ENCODE assay signal across 2 cellular contexts in genomic region chr14:65639216-65639615, GRCh38.
TF ChIP-seq lines count a peak whose summit lies in the region.

No MANE protein-coding gene starts in this region.

TF ChIP-seq in IMR-90, 13 proteins besides CTCF, POLR2A, EP300 and RAD21:
- TF ChIP-seq NFE2L2 (IDR thresholded peaks at IDR 0.05; ENCODE audit: low read depth, low read length) (no peak), CEBPB (IDR thresholded peaks at IDR 0.05; ENCODE audit: low read depth, low read length) (no peak), RFX5 (IDR thresholded peaks at IDR 0.05; ENCODE audit: low read depth, low read length) (no peak), MXI1 (IDR thresholded peaks at IDR 0.05; ENCODE audit: borderline replicate concordance, low read depth, low read length) (no peak), FOS (IDR thresholded peaks at IDR 0.05; ENCODE audit: low read depth, low read length) (no peak), RCOR1 (IDR thresholded peaks at IDR 0.05; ENCODE audit: insufficient replicate concordance, low read length) (no peak), BHLHE40 (IDR thresholded peaks at IDR 0.05; ENCODE audit: low read depth, low read length) (no peak), USF2 (IDR thresholded peaks at IDR 0.05; ENCODE audit: low read depth, low read length) (no peak), CHD1 (IDR thresholded peaks at IDR 0.05; ENCODE audit: low read depth, low read length) (no peak), MAFK (IDR thresholded peaks at IDR 0.05; ENCODE audit: low read depth, low read length) (no peak), MAZ (IDR thresholded peaks at IDR 0.05; ENCODE audit: borderline replicate concordance, low read depth, low read length) (no peak), SMC3 (IDR thresholded peaks at IDR 0.05; ENCODE audit: low read depth, low read length) (no peak)
- TF ChIP-seq, protein P1, sequence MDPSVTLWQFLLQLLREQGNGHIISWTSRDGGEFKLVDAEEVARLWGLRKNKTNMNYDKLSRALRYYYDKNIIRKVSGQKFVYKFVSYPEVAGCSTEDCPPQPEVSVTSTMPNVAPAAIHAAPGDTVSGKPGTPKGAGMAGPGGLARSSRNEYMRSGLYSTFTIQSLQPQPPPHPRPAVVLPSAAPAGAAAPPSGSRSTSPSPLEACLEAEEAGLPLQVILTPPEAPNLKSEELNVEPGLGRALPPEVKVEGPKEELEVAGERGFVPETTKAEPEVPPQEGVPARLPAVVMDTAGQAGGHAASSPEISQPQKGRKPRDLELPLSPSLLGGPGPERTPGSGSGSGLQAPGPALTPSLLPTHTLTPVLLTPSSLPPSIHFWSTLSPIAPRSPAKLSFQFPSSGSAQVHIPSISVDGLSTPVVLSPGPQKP (IDR thresholded peaks at IDR 0.05; ENCODE audit: borderline replicate concordance, low read depth, low read length), result no peak

TF ChIP-seq in K562, 482 proteins besides CTCF, POLR2A, EP300 and RAD21:
- TF ChIP-seq MEIS2 (IDR thresholded peaks at IDR 0.05; ENCODE audit: partially characterized antibody), result peak; percentile 3
- no peak for TF ChIP-seq KAT7 (CRISPR knock-in tag; IDR thresholded peaks at IDR 0.05; ENCODE audit: borderline replicate concordance)
- TF ChIP-seq, protein P2, sequence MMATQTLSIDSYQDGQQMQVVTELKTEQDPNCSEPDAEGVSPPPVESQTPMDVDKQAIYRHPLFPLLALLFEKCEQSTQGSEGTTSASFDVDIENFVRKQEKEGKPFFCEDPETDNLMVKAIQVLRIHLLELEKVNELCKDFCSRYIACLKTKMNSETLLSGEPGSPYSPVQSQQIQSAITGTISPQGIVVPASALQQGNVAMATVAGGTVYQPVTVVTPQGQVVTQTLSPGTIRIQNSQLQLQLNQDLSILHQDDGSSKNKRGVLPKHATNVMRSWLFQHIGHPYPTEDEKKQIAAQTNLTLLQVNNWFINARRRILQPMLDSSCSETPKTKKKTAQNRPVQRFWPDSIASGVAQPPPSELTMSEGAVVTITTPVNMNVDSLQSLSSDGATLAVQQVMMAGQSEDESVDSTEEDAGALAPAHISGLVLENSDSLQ (IDR thresholded peaks at IDR 0.05), result 0 out of 2 replicates have a peak, but pooled peaks have one; percentile 14
TF ChIP-seq in K562: peak in this region for 2.
